1 cellular context compared by ENCODE assay signal in the genomic region with DNA sequence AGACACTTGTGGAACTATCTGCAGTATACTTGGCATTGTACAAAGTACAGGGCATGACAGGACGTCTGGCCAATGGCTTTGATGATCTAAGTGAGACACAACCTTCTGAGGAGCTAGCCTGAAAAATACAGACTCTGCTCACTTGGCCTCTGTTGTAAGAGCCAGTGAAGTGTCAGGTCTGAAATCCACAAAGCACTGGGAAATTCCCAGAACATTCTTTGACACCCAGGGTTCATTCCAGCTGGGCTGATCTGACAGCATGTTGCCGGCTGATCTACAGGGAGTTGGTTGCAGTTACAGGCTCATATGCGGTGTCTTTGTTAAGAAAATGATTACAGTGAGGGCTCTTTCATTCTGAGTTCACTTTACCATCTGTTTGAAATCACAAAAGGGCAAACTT.
TF ChIP-seq lines count a peak whose summit lies in the region.

No MANE protein-coding gene starts in this region.

TF ChIP-seq in GM23338, 12 proteins besides CTCF, POLR2A, EP300 and RAD21:
- no peak for TF ChIP-seq NANOG (IDR thresholded peaks at IDR 0.05; ENCODE audit: borderline replicate concordance)
- no peak for TF ChIP-seq EZH2 (IDR thresholded peaks at IDR 0.05; ENCODE audit: low read depth, unreplicated experiment)
- no peak for TF ChIP-seq ZNF114 (CRISPR knock-in tag; IDR thresholded peaks at IDR 0.05)
- TF ChIP-seq CREB1 (CRISPR knock-in tag; IDR thresholded peaks at IDR 0.05; ENCODE audit: low read depth), result no peak
- TF ChIP-seq, protein P1, sequence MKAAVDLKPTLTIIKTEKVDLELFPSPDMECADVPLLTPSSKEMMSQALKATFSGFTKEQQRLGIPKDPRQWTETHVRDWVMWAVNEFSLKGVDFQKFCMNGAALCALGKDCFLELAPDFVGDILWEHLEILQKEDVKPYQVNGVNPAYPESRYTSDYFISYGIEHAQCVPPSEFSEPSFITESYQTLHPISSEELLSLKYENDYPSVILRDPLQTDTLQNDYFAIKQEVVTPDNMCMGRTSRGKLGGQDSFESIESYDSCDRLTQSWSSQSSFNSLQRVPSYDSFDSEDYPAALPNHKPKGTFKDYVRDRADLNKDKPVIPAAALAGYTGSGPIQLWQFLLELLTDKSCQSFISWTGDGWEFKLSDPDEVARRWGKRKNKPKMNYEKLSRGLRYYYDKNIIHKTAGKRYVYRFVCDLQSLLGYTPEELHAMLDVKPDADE (IDR thresholded peaks at IDR 0.05), result no peak
- TF ChIP-seq POLR2AphosphoS5 (IDR thresholded peaks at IDR 0.05; ENCODE audit: low read depth), result no peak
- TF ChIP-seq ZNF331 (CRISPR knock-in tag; IDR thresholded peaks at IDR 0.05; ENCODE audit: low read depth), result no peak
- TF ChIP-seq, protein P2, sequence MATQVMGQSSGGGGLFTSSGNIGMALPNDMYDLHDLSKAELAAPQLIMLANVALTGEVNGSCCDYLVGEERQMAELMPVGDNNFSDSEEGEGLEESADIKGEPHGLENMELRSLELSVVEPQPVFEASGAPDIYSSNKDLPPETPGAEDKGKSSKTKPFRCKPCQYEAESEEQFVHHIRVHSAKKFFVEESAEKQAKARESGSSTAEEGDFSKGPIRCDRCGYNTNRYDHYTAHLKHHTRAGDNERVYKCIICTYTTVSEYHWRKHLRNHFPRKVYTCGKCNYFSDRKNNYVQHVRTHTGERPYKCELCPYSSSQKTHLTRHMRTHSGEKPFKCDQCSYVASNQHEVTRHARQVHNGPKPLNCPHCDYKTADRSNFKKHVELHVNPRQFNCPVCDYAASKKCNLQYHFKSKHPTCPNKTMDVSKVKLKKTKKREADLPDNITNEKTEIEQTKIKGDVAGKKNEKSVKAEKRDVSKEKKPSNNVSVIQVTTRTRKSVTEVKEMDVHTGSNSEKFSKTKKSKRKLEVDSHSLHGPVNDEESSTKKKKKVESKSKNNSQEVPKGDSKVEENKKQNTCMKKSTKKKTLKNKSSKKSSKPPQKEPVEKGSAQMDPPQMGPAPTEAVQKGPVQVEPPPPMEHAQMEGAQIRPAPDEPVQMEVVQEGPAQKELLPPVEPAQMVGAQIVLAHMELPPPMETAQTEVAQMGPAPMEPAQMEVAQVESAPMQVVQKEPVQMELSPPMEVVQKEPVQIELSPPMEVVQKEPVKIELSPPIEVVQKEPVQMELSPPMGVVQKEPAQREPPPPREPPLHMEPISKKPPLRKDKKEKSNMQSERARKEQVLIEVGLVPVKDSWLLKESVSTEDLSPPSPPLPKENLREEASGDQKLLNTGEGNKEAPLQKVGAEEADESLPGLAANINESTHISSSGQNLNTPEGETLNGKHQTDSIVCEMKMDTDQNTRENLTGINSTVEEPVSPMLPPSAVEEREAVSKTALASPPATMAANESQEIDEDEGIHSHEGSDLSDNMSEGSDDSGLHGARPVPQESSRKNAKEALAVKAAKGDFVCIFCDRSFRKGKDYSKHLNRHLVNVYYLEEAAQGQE (IDR thresholded peaks at IDR 0.05; ENCODE audit: unreplicated experiment), result no peak
- no peak for TF ChIP-seq JUNB (IDR thresholded peaks at IDR 0.05; ENCODE audit: unreplicated experiment)
- no peak for TF ChIP-seq EZH2phosphoT487 (IDR thresholded peaks at IDR 0.05; ENCODE audit: unreplicated experiment)
- TF ChIP-seq, protein P3, sequence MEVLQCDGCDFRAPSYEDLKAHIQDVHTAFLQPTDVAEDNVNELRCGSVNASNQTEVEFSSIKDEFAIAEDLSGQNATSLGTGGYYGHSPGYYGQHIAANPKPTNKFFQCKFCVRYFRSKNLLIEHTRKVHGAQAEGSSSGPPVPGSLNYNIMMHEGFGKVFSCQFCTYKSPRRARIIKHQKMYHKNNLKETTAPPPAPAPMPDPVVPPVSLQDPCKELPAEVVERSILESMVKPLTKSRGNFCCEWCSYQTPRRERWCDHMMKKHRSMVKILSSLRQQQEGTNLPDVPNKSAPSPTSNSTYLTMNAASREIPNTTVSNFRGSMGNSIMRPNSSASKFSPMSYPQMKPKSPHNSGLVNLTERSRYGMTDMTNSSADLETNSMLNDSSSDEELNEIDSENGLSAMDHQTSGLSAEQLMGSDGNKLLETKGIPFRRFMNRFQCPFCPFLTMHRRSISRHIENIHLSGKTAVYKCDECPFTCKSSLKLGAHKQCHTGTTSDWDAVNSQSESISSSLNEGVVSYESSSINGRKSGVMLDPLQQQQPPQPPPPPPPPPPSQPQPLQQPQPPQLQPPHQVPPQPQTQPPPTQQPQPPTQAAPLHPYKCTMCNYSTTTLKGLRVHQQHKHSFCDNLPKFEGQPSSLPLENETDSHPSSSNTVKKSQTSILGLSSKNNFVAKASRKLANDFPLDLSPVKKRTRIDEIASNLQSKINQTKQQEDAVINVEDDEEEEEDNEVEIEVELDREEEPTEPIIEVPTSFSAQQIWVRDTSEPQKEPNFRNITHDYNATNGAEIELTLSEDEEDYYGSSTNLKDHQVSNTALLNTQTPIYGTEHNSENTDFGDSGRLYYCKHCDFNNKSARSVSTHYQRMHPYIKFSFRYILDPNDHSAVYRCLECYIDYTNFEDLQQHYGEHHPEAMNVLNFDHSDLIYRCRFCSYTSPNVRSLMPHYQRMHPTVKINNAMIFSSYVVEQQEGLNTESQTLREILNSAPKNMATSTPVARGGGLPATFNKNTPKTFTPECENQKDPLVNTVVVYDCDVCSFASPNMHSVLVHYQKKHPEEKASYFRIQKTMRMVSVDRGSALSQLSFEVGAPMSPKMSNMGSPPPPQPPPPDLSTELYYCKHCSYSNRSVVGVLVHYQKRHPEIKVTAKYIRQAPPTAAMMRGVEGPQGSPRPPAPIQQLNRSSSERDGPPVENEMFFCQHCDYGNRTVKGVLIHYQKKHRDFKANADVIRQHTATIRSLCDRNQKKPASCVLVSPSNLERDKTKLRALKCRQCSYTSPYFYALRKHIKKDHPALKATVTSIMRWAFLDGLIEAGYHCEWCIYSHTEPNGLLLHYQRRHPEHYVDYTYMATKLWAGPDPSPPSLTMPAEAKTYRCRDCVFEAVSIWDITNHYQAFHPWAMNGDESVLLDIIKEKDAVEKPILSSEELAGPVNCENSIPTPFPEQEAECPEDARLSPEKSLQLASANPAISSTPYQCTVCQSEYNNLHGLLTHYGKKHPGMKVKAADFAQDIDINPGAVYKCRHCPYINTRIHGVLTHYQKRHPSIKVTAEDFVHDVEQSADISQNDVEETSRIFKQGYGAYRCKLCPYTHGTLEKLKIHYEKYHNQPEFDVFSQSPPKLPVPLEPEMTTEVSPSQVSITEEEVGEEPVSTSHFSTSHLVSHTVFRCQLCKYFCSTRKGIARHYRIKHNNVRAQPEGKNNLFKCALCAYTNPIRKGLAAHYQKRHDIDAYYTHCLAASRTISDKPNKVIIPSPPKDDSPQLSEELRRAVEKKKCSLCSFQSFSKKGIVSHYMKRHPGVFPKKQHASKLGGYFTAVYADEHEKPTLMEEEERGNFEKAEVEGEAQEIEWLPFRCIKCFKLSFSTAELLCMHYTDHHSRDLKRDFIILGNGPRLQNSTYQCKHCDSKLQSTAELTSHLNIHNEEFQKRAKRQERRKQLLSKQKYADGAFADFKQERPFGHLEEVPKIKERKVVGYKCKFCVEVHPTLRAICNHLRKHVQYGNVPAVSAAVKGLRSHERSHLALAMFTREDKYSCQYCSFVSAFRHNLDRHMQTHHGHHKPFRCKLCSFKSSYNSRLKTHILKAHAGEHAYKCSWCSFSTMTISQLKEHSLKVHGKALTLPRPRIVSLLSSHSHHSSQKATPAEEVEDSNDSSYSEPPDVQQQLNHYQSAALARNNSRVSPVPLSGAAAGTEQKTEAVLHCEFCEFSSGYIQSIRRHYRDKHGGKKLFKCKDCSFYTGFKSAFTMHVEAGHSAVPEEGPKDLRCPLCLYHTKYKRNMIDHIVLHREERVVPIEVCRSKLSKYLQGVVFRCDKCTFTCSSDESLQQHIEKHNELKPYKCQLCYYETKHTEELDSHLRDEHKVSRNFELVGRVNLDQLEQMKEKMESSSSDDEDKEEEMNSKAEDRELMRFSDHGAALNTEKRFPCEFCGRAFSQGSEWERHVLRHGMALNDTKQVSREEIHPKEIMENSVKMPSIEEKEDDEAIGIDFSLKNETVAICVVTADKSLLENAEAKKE (CRISPR knock-in tag; IDR thresholded peaks at IDR 0.05), result no peak
- no peak for TF ChIP-seq STAT1 (IDR thresholded peaks at IDR 0.05; ENCODE audit: unreplicated experiment)
